Comparison of ENCODE assay signal across 14 cellular contexts in genomic region chr11:122253541-122254317, GRCh38.
DNase-seq lines count a peak whose midpoint lies in the region; FAIRE-seq and TF ChIP-seq lines count a peak whose summit lies in the region.
"Had no signal": no experiment of that assay in that cellular context is flagged by ENCODE, and none has a peak within 500 bp of the region (broad histone marks: within the 10 kb centered on the region; RNA-seq: fewer than 3 reads in every experiment).

No MANE protein-coding gene starts in this region.

- H3K27ac ChIP-seq in fibroblast of lung (ENCODE audit: insufficient read depth, low read length) (no peak overlapping the region), neural cell (ENCODE audit: low read length) (no peak overlapping the region), brain microvascular endothelial cell (no peak overlapping the region)
- H3K27ac ChIP-seq: stomach had no signal

- H3K4me1 ChIP-seq in fibroblast of lung (ENCODE audit: control insufficient read depth, extremely low read depth, insufficient read depth, low read length) = no peaks in the 10 kb centered on the region

- in situ Hi-C loops in brain microvascular endothelial cell (cut with HindIII; ENCODE audit: low pct_ligation_motif_present, low sequenced_read_pairs) = no loop called here

- no peak overlapping the region for H2AFZ ChIP-seq in fibroblast of lung (ENCODE audit: low read length)
- H2AFZ ChIP-seq in neural cell (ENCODE audit: low read depth, low read length) = peak overlapping the region; percentile 1

- H3K9me3 ChIP-seq in fibroblast of lung (ENCODE audit: control insufficient read depth, insufficient read depth, low read depth, low read length) = no peaks in the 10 kb centered on the region
- H3K9me3 ChIP-seq in neural cell (ENCODE audit: low read length) = no peaks in the 10 kb centered on the region

- TF ChIP-seq POLR2A in GM12892 (IDR thresholded peaks at IDR 0.05; ENCODE audit: low read depth, low read length) = no peak

- TF ChIP-seq CTCF in fibroblast of lung (conservative IDR thresholded peaks at IDR 0.05 in 1 of 2, IDR thresholded peaks at IDR 0.05 in 1 of 2; ENCODE audit: low read depth in 1 of 2, low read length in 2 of 2) (no peak), neural cell (IDR thresholded peaks at IDR 0.05; ENCODE audit: poor library complexity, severe bottlenecking) (no peak), brain microvascular endothelial cell (IDR thresholded peaks at IDR 0.05; ENCODE audit: low read depth, low read length, missing control alignments) (no peak)

- H3K4me2 ChIP-seq in fibroblast of lung (ENCODE audit: extremely low read depth, insufficient read depth, low read length) (no peak overlapping the region), neural cell (ENCODE audit: low read length) (peak overlapping the region; percentile 17)

- no peaks in the 10 kb centered on the region for H3K9me2 ChIP-seq in neural cell (ENCODE audit: insufficient read depth, low read length)

- H3K36me3 ChIP-seq in fibroblast of lung (ENCODE audit: control insufficient read depth, insufficient read depth, low read length) (no peaks in the 10 kb centered on the region), neural cell (ENCODE audit: insufficient read depth, low read length) (no peaks in the 10 kb centered on the region), brain microvascular endothelial cell (replicated peaks) (no peaks in the 10 kb centered on the region)
- H3K36me3 ChIP-seq: stomach had no signal

- H3K9ac ChIP-seq in fibroblast of lung (ENCODE audit: insufficient read depth, low read length) (no peak overlapping the region), neural cell (ENCODE audit: low read length) (no peak overlapping the region)

- H3K79me2 ChIP-seq in fibroblast of lung (ENCODE audit: control insufficient read depth, insufficient read depth, low read length) (no peaks in the 10 kb centered on the region), neural cell (replicated peaks; ENCODE audit: insufficient read depth, low read length) (no peaks in the 10 kb centered on the region)

- FAIRE-seq in GM12892 (lab: Jason Lieb, UNC) = no peak
- FAIRE-seq: colon had no signal

- H3K27me3 ChIP-seq in fibroblast of lung (ENCODE audit: control insufficient read depth, insufficient read depth, low read length) = no peaks in the 10 kb centered on the region
- peaks cover 9% of the 10 kb centered on the region for H3K27me3 ChIP-seq in neural cell (ENCODE audit: insufficient read depth, low read depth, low read length)
- H3K27me3 ChIP-seq in brain microvascular endothelial cell (replicated peaks) = no peaks in the 10 kb centered on the region

- H4K20me1 ChIP-seq in fibroblast of lung (ENCODE audit: control insufficient read depth, extremely low read depth, insufficient read depth, low read length) = no peaks in the 10 kb centered on the region
- no peaks in the 10 kb centered on the region for H4K20me1 ChIP-seq in neural cell (ENCODE audit: insufficient read depth)

- peak; percentile 100 for DNase-seq in GF-D8 (lab: John Stamatoyannopoulos, UW)
- peak; percentile 80 for DNase-seq in NOMO-1 treated with dmso at 0.1 percent for 144 hours (lab: John Stamatoyannopoulos, UW; ENCODE audit: unreplicated experiment)
- DNase-seq in fibroblast of lung (ENCODE audit: low read depth in 2 of 2) = peak; percentile 57 to 66
- no peak for DNase-seq in brain microvascular endothelial cell
- DNase-seq in activated T-cell treated with anti-CD3 and anti-CD28 coated beads, Interleukin-2, amount 50 U/mL, for 1 hour = no peak
- no peak for DNase-seq in GM12892 (ENCODE audit: insufficient read length)
- DNase-seq in SHP77 treated with DMSO at 0.1 percent for 48 hours (lab: John Stamatoyannopoulos, UW) = no peak
- DNase-seq: CD4-positive, alpha-beta memory T cell; hypothalamus; NCI-H1436; stimulated activated CD4-positive, alpha-beta T cell treated with anti-CD3 and anti-CD28 coated beads, Interleukin-2, amount 100 ng/mL, for 24 hours; stomach had no signal

- TF ChIP-seq EP300 in neural cell (conservative IDR thresholded peaks at IDR 0.05; ENCODE audit: poor library complexity, severe bottlenecking) = peak; percentile 16

- no peak for TF ChIP-seq RAD21 in neural cell (conservative IDR thresholded peaks at IDR 0.05)

- H3F3A ChIP-seq in neural cell (ENCODE audit: insufficient read depth, low read length, poor library complexity, severe bottlenecking) = no peaks in the 10 kb centered on the region

- H3K4me3 ChIP-seq in fibroblast of lung (replicated peaks in 1 of 4; ENCODE audit: control extremely low read depth in 1 of 4, insufficient read depth in 1 of 4, low read depth in 3 of 4, low read length in 4 of 4) (no peak overlapping the region), neural cell (ENCODE audit: low read length) (peak overlapping the region; percentile 40), brain microvascular endothelial cell (ENCODE audit: low read depth, low read length) (no peak overlapping the region)
- H3K4me3 ChIP-seq: stomach had no signal

TF ChIP-seq in neural cell, 6 proteins besides CTCF, POLR2A, EP300 and RAD21:
- no peak for TF ChIP-seq SMC3 (conservative IDR thresholded peaks at IDR 0.05; ENCODE audit: poor library complexity)
- TF ChIP-seq REST (IDR thresholded peaks at IDR 0.05; ENCODE audit: borderline replicate concordance) = no peak
- TF ChIP-seq TAF1 (IDR thresholded peaks at IDR 0.05; ENCODE audit: low read depth) = no peak
- no peak for TF ChIP-seq MXI1 (conservative IDR thresholded peaks at IDR 0.05; ENCODE audit: poor library complexity, severe bottlenecking)
- TF ChIP-seq POLR2AphosphoS5 (IDR thresholded peaks at IDR 0.05) = no peak
- no peak for TF ChIP-seq EZH2 (IDR thresholded peaks at IDR 0.05; ENCODE audit: borderline replicate concordance, insufficient read depth, low read length, poor library complexity, severe bottlenecking)

Comparison
In these comparisons a context has a peak if more than half of its experiments do, and no peak if none do; other contexts are left out.
1. DNase-seq: peak in GF-D8 (single experiment), NOMO-1 treated with dmso at 0.1 percent for 144 hours (single experiment) and fibroblast of lung (2 of 2); none in brain microvascular endothelial cell (single experiment), activated T-cell treated with anti-CD3 and anti-CD28 coated beads, Interleukin-2, amount 50 U/mL, for 1 hour (single experiment), GM12892 (single experiment) and SHP77 treated with DMSO at 0.1 percent for 48 hours (single experiment).